Comparison of ENCODE assay signal across 8 cellular contexts in the genomic region with DNA sequence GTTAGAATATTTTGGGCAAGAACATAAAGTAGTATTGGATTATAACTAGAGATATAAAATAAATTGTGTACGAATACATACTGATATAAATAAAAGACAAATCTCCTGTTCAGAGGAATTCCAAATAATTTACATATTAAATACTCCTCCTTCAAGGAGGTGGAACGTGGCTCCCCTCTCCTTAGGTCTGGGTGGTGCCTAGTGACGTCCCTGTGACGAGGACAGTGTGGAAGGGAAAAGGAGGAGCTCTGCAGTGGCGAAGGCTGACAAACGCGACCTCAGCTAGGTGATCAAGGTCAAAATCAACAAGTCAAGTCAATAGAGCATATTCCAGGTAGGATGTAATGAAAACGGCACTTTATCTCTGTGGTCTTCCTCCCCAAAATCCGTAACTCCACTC.
"Had no signal": no experiment of that assay in that cellular context is flagged by ENCODE, and none has a peak within 500 bp of the region (broad histone marks: within the 10 kb centered on the region; RNA-seq: fewer than 3 reads in every experiment).

No MANE protein-coding gene starts in this region.

- H3K27ac ChIP-seq: KMS-11 had no signal

- H3K9ac ChIP-seq: KMS-11 had no signal

- H3K4me2 ChIP-seq: KMS-11 had no signal

- FAIRE-seq: H54, HTR-8/SVneo had no signal

- DNase-seq: GOT3, HCEC 1CT, IMR-90, Kasumi-1, KBM-7 had no signal
